21 cellular contexts compared by ENCODE assay signal in genomic region chr16:67783353-67783725, GRCh38. TPM values are rescaled to one million over a fixed set of nuclear protein-coding genes. Genes with fewer than 3 reads are reported as not detected.
DNase-seq lines count a peak whose midpoint lies in the region; ATAC-seq, FAIRE-seq and TF ChIP-seq lines count a peak whose summit lies in the region.
"Had no signal": no experiment of that assay in that cellular context is flagged by ENCODE, and none has a peak within 500 bp of the region (broad histone marks: within the 10 kb centered on the region; RNA-seq: fewer than 3 reads in every experiment).

No MANE protein-coding gene starts in this region.

- no peaks in the 10 kb centered on the region for H4K20me1 ChIP-seq in K562 (replicated peaks; ENCODE audit: control insufficient read depth, insufficient read depth, low read length)

- no peak overlapping the region for H3K4me3 Mint-ChIP-seq in naive thymus-derived CD8-positive, alpha-beta T cell
- H3K4me3 Mint-ChIP-seq: CD8-positive, alpha-beta T cell; HFFc6 had no signal

- peaks cover 24 to 25% of the 10 kb centered on the region in 2 experiments for H3K4me1 ChIP-seq in K562 (replicated peaks in 1 of 2; ENCODE audit: control insufficient read depth in 2 of 2, insufficient read depth in 2 of 2, low read length in 2 of 2)
- H3K4me1 ChIP-seq in effector memory CD4-positive, alpha-beta T cell (ENCODE audit: control insufficient read depth, insufficient read depth, low read length, poor library complexity, severe bottlenecking), result peaks cover 11% of the 10 kb centered on the region

- H3K9me3 Mint-ChIP-seq in naive thymus-derived CD8-positive, alpha-beta T cell, result no peaks in the 10 kb centered on the region
- H3K9me3 Mint-ChIP-seq: CD8-positive, alpha-beta T cell; HFFc6 had no signal

- CTCF ChIA-PET in K562 (lab: Yijun Ruan, JAX; ENCODE audit: low intra/inter-chr PET ratio), result interaction anchor here (0.6 kb wide), 1 partner anchor 143 kb away, joined by 6 read pairs; no protein-coding TSS in a partner anchor

- H3K27ac Mint-ChIP-seq in naive thymus-derived CD8-positive, alpha-beta T cell, result peak overlapping the region in 9 of 10 donors; percentile 24 to 87 (median 59)
- H3K27ac Mint-ChIP-seq: CD8-positive, alpha-beta T cell; HFFc6 had no signal

- ATAC-seq in K562, result no peak
- no peak for ATAC-seq in naive thymus-derived CD8-positive, alpha-beta T cell
- ATAC-seq: CD8-positive, alpha-beta T cell had no signal

- H3K36me3 ChIP-seq in K562 (ENCODE audit: control insufficient read depth, insufficient read depth, low read length), result peaks cover 10% of the 10 kb centered on the region; the same call in 2 of the 3 replicates
- H3K36me3 ChIP-seq in effector memory CD4-positive, alpha-beta T cell (ENCODE audit: control insufficient read depth, insufficient read depth, low read length), result no peaks in the 10 kb centered on the region

- H3K9me3 ChIP-seq in K562 (replicated peaks; ENCODE audit: control insufficient read depth, insufficient read depth, low read depth, low read length), result no peaks in the 10 kb centered on the region; the same call in 1 of the 2 replicates
- H3K9me3 ChIP-seq in effector memory CD4-positive, alpha-beta T cell (ENCODE audit: control insufficient read depth, low read length), result no peaks in the 10 kb centered on the region
- H3K9me3 ChIP-seq: SK-N-SH had no signal

- intact Hi-C loops in K562 (cut with micrococcal nuclease), result no loop called here

- peaks cover 0 to 28% (median 5%) of the 10 kb centered on the region in 3 donors for H3K36me3 Mint-ChIP-seq in naive thymus-derived CD8-positive, alpha-beta T cell

- no peak for FAIRE-seq in K562 (lab: Jason Lieb, UNC)
- FAIRE-seq: GM12892 had no signal

- TF ChIP-seq EP300 in K562 (IDR thresholded peaks at IDR 0.05; ENCODE audit: low read length), result no peak

- H3K9ac ChIP-seq in K562 (ENCODE audit: insufficient read depth in 1 of 2, low read depth in 2 of 2, low read length in 2 of 2), result no peak overlapping the region; a peak in 1 of 4 replicates
- H3K9ac ChIP-seq: BLaER1, SK-N-SH had no signal

- no peak for TF ChIP-seq CTCF in K562 (IDR thresholded peaks at IDR 0.05 in 2 of 3, conservative IDR thresholded peaks at IDR 0.05 in 1 of 3; ENCODE audit: insufficient read depth in 2 of 3, low read depth in 1 of 3, low read length in 3 of 3)

- in situ Hi-C loops in K562 (cut with MboI), result no loop called here

- peaks cover 37% of the 10 kb centered on the region for H3K79me2 ChIP-seq in K562 (ENCODE audit: control insufficient read depth, insufficient read depth, low read length)

- H3K27me3 ChIP-seq in K562 (ENCODE audit: control insufficient read depth in 2 of 2, insufficient read depth in 2 of 2, low read length in 2 of 2), result no peaks in the 10 kb centered on the region
- no peaks in the 10 kb centered on the region for H3K27me3 ChIP-seq in effector memory CD4-positive, alpha-beta T cell (replicated peaks; ENCODE audit: control insufficient read depth, insufficient read depth, low read length, poor library complexity, severe bottlenecking)
- H3K27me3 ChIP-seq: BLaER1 had no signal

- peak overlapping the region; percentile 42; the same call in 2 of the 3 replicates for H3K27ac ChIP-seq in K562 (ENCODE audit: extremely low read depth, low read depth, low read length)
- no peak overlapping the region for H3K27ac ChIP-seq in effector memory CD4-positive, alpha-beta T cell (ENCODE audit: insufficient read depth, low read length, poor library complexity, severe bottlenecking)
- H3K27ac ChIP-seq: BLaER1 had no signal

- no peaks in the 10 kb centered on the region for H3K27me3 Mint-ChIP-seq in naive thymus-derived CD8-positive, alpha-beta T cell

- no peak overlapping the region for H2AFZ ChIP-seq in K562 (ENCODE audit: low read depth, low read length)

- BruUV-seq in K562 (replicated peaks; lab: Mats Ljungman, UMichigan), result no TSS peak

- H3K4me3 ChIP-seq in K562, result no peak overlapping the region
- H3K4me3 ChIP-seq in effector memory CD4-positive, alpha-beta T cell (ENCODE audit: insufficient read depth, low read depth, low read length, poor library complexity, severe bottlenecking), result no peak overlapping the region
- H3K4me3 ChIP-seq: BLaER1 had no signal

- DNase-seq in DMS79 (lab: John Stamatoyannopoulos, UW) (peak; percentile 67), NCI-H128 (lab: John Stamatoyannopoulos, UW; ENCODE audit: unreplicated experiment) (peak; percentile 45), K562 (ENCODE audit: extremely low read depth in 1 of 4, low spot score in 3 of 4) (peak in 1 of 4 experiments; percentile 12), NCI-H1694 (lab: John Stamatoyannopoulos, UW) (no peak), NCI-H524 (lab: John Stamatoyannopoulos, UW) (no peak)
- no peak for DNase-seq in naive thymus-derived CD8-positive, alpha-beta T cell
- no peak for DNase-seq in activated effector memory CD4-positive, alpha-beta T cell treated with Interleukin-2 at 50 U/mL for 16 hours
- no peak for DNase-seq in effector memory CD4-positive, alpha-beta T cell
- DNase-seq: Calu3; CD8-positive, alpha-beta T cell; DMS53; GOT3; HFFc6; NCI-H2029; NCI-H524 treated with DMSO at 0.1 percent for 48 hours; RPMI8226; SHP77 treated with DMSO at 0.1 percent for 48 hours; SK-N-SH had no signal

- peaks cover 21 to 43% (median 37%) of the 10 kb centered on the region in 4 donors for H3K4me1 Mint-ChIP-seq in naive thymus-derived CD8-positive, alpha-beta T cell

- peaks cover 6% of the 10 kb centered on the region for H3K9me1 ChIP-seq in K562 (ENCODE audit: control insufficient read depth, insufficient read depth, low read length)

- TF ChIP-seq POLR2A in K562 (conservative IDR thresholded peaks at IDR 0.05), result no peak

- TF ChIP-seq RAD21 in K562 (CRISPR knock-in tag; conservative IDR thresholded peaks at IDR 0.05 in 1 of 2, IDR thresholded peaks at IDR 0.05 in 1 of 2), result no peak

- POLR2A ChIA-PET in K562 (lab: Yijun Ruan, JAX), result interaction anchor here (0.6 kb wide), 1 partner anchor 500 kb away, joined by 3 read pairs; no protein-coding TSS in a partner anchor
- POLR2A ChIA-PET in naive thymus-derived CD8-positive, alpha-beta T cell (lab: Charles Lee), result no interaction called here

- H3K4me2 ChIP-seq in K562 (ENCODE audit: insufficient read depth, low read length), result no peak overlapping the region
- H3K4me2 ChIP-seq: BLaER1, SK-N-SH had no signal

RNA-seq across cellular contexts. Expression of gene RANBP10, which starts 23.0 kb away (rescaled TPM):
- 28.9 and 56.2 TPM in 2 replicates for total RNA-seq in K562 (2011; cell fraction: chromatin; rRNA removed; ENCODE audit: low replicate concordance)
- total RNA-seq in K562 (2011; cell fraction: nucleolus; rRNA removed), result 28.6 and 28.7 TPM in 2 replicates
- 26.3 and 27.1 TPM in 2 replicates for total RNA-seq in K562 (2011; cell fraction: nucleoplasm; rRNA removed)
- total RNA-seq in K562 (2014; rRNA removed) (4.5 and 7.7 TPM in 2 replicates), K562 (2014; rRNA removed; fragmentation: Illumina TruSeq; extraction: Trizol) (4.8 TPM in 2 replicates), K562 (2015; rRNA removed; fragmentation: Illumina TruSeq; extraction: Trizol) (5.9 and 6.4 TPM in 2 replicates), K562 (2021) (16.2 and 19.3 TPM in 2 replicates)
- polyA plus RNA-seq in K562 (2011; rRNA removed) (10.4 and 19.8 TPM in 2 replicates), K562 (2014; fragmentation: Illumina TruSeq; extraction: Trizol) (14.8 and 15.4 TPM in 2 replicates), K562 (2014; fragmentation: Nextera tagmentation; extraction: Ambion mirVana) (1 to 10 TPM in 1 of 2 experiments, under 1 TPM in 1; 0.61 to 1.4 TPM), K562 (2014; rRNA removed) (9.9 and 10.2 TPM in 2 replicates)
- 12.6 and 15.1 TPM in 2 replicates for polyA plus RNA-seq in K562 (2011; cell fraction: cytosol; rRNA removed)
- 35.3 and 40.0 TPM in 2 replicates for polyA plus RNA-seq in K562 (2011; cell fraction: nucleus; rRNA removed)
- 11.5 and 16.0 TPM in 2 replicates for polyA plus RNA-seq in K562 (2012)
- polyA minus RNA-seq in K562 (2011; rRNA and poly(A)+ RNA removed), result 20.3 and 21.7 TPM in 2 replicates
- 10.1 and 10.7 TPM in 2 replicates for polyA minus RNA-seq in K562 (2011; cell fraction: cytosol; rRNA and poly(A)+ RNA removed)
- 12.9 and 17.8 TPM in 2 replicates for polyA minus RNA-seq in K562 (2011; cell fraction: nucleus; rRNA and poly(A)+ RNA removed)
- total RNA-seq in naive thymus-derived CD8-positive, alpha-beta T cell, result 10 to 100 TPM; 18.5 to 23.6 TPM
- polyA plus RNA-seq in naive thymus-derived CD8-positive, alpha-beta T cell, result 10 to 100 TPM in 1 of 3 donors, 1 to 10 TPM in 2; 5.8 to 13.8 (median 6.3) TPM

RNA-seq across cellular contexts. Expression of gene TSNAXIP1, which starts 23.4 kb away (rescaled TPM):
- 0.86 TPM in 1 of 2 replicates, not detected in the other for total RNA-seq in K562 (2011; cell fraction: chromatin; rRNA removed; ENCODE audit: low replicate concordance)
- 0.39 and 0.67 TPM in 2 replicates for total RNA-seq in K562 (2011; cell fraction: nucleolus; rRNA removed)
- total RNA-seq in K562 (2011; cell fraction: nucleoplasm; rRNA removed), result 0.15 TPM in 1 of 2 replicates, not detected in the other
- total RNA-seq in K562 (2014; rRNA removed) (not detected in 2 replicates), K562 (2014; rRNA removed; fragmentation: Illumina TruSeq; extraction: Trizol) (not detected in 2 replicates), K562 (2015; rRNA removed; fragmentation: Illumina TruSeq; extraction: Trizol) (0.11 and 0.14 TPM in 2 replicates), K562 (2021) (not detected in 2 replicates)
- polyA plus RNA-seq in K562 (2011; rRNA removed) (0.11 and 0.12 TPM in 2 replicates), K562 (2014; fragmentation: Illumina TruSeq; extraction: Trizol) (0.04 and 0.22 TPM in 2 replicates), K562 (2014; fragmentation: Nextera tagmentation; extraction: Ambion mirVana) (under 1 TPM in 1 of 2 experiments, not detected in 1; 0.03 TPM), K562 (2014; rRNA removed) (0.24 and 0.35 TPM in 2 replicates)
- 0.04 and 0.21 TPM in 2 replicates for polyA plus RNA-seq in K562 (2011; cell fraction: cytosol; rRNA removed)
- polyA plus RNA-seq in K562 (2011; cell fraction: nucleus; rRNA removed), result 1.6 and 1.9 TPM in 2 replicates
- 0.10 TPM in 1 of 2 replicates, not detected in the other for polyA plus RNA-seq in K562 (2012)
- 0.24 and 0.39 TPM in 2 replicates for polyA minus RNA-seq in K562 (2011; rRNA and poly(A)+ RNA removed)
- not detected in 2 replicates for polyA minus RNA-seq in K562 (2011; cell fraction: cytosol; rRNA and poly(A)+ RNA removed)
- polyA minus RNA-seq in K562 (2011; cell fraction: nucleus; rRNA and poly(A)+ RNA removed), result 0.13 TPM in 1 of 2 replicates, not detected in the other
- total RNA-seq in naive thymus-derived CD8-positive, alpha-beta T cell, result 1 to 10 TPM; 1.0 to 1.2 TPM
- under 1 TPM in 1 of 3 donors, not detected in 2; 0.14 TPM for polyA plus RNA-seq in naive thymus-derived CD8-positive, alpha-beta T cell
- total RNA-seq: HT-29 had no signal

RNA-seq across cellular contexts. Expression of gene THAP11, which starts 58.8 kb away (rescaled TPM):
- 4.2 and 10.7 TPM in 2 replicates for total RNA-seq in K562 (2011; cell fraction: chromatin; rRNA removed; ENCODE audit: low replicate concordance)
- total RNA-seq in K562 (2011; cell fraction: nucleolus; rRNA removed), result 12.9 and 13.3 TPM in 2 replicates
- total RNA-seq in K562 (2011; cell fraction: nucleoplasm; rRNA removed), result 9.1 and 9.5 TPM in 2 replicates
- total RNA-seq in K562 (2014; rRNA removed), result 31.6 and 38.1 TPM in 2 replicates
- 12.4 and 13.5 TPM in 2 replicates for total RNA-seq in K562 (2014; rRNA removed; fragmentation: Illumina TruSeq; extraction: Trizol)
- 21.1 and 21.5 TPM in 2 replicates for total RNA-seq in K562 (2015; rRNA removed; fragmentation: Illumina TruSeq; extraction: Trizol)
- 30.1 TPM in 2 replicates for total RNA-seq in K562 (2021)
- 22.5 TPM in 2 replicates for polyA plus RNA-seq in K562 (2011; rRNA removed)
- polyA plus RNA-seq in K562 (2011; cell fraction: cytosol; rRNA removed), result 23.6 and 48.9 TPM in 2 replicates
- 14.9 and 15.4 TPM in 2 replicates for polyA plus RNA-seq in K562 (2011; cell fraction: nucleus; rRNA removed)
- 18.6 and 23.6 TPM in 2 replicates for polyA plus RNA-seq in K562 (2012)
- 12.0 and 14.7 TPM in 2 replicates for polyA plus RNA-seq in K562 (2014; fragmentation: Illumina TruSeq; extraction: Trizol)
- 1 to 10 TPM; 2.4 to 3.6 TPM for polyA plus RNA-seq in K562 (2014; fragmentation: Nextera tagmentation; extraction: Ambion mirVana)
- polyA plus RNA-seq in K562 (2014; rRNA removed), result 21.4 and 24.7 TPM in 2 replicates
- polyA minus RNA-seq in K562 (2011; rRNA and poly(A)+ RNA removed), result 12.6 and 16.7 TPM in 2 replicates
- polyA minus RNA-seq in K562 (2011; cell fraction: cytosol; rRNA and poly(A)+ RNA removed), result 13.6 and 15.6 TPM in 2 replicates
- polyA minus RNA-seq in K562 (2011; cell fraction: nucleus; rRNA and poly(A)+ RNA removed), result 5.3 and 7.9 TPM in 2 replicates
- total RNA-seq in naive thymus-derived CD8-positive, alpha-beta T cell, result 10 to 100 TPM; 63.8 to 63.9 TPM
- polyA plus RNA-seq in naive thymus-derived CD8-positive, alpha-beta T cell, result 100 to 1,000 TPM; 132 to 158 (median 143) TPM

Comparison
In these comparisons a context has a peak if more than half of its experiments do, and no peak if none do; other contexts are left out.
1. DNase-seq: peak in DMS79 (single experiment) and NCI-H128 (single experiment); none in naive thymus-derived CD8-positive, alpha-beta T cell (0 of 10), NCI-H1694 (single experiment), NCI-H524 (0 of 2), activated effector memory CD4-positive, alpha-beta T cell treated with Interleukin-2 at 50 U/mL for 16 hours (single experiment) and effector memory CD4-positive, alpha-beta T cell (0 of 3).